ENCODE assay signal across 8 cellular contexts in genomic region chr3:46953265-46954010, GRCh38. TPM values are rescaled to one million over a fixed set of nuclear protein-coding genes. Genes with fewer than 3 reads are reported as not detected.
A peak's percentile ranks its signal among the peaks of the same experiment; 100 is the strongest.
DNase-seq lines count a peak whose midpoint lies in the region; ATAC-seq and TF ChIP-seq lines count a peak whose summit lies in the region.
"Had no signal": no experiment of that assay in that cellular context is flagged by ENCODE, and none has a peak within 500 bp of the region (broad histone marks: within the 10 kb centered on the region; RNA-seq: fewer than 3 reads in every experiment).

No MANE protein-coding gene starts in this region.

- TF ChIP-seq CTCF in activated B cell treated with CpG ODN at 0.5 μM for 24 hours (IDR thresholded peaks at IDR 0.05) (no peak), nephron progenitor cell (IDR thresholded peaks at IDR 0.05) (no peak)

- ATAC-seq in HG03342 (IDR thresholded peaks at IDR 0.05; ENCODE audit: unreplicated experiment) (peak; percentile 42), activated B cell treated with CpG ODN at 0.5 μM for 24 hours (ENCODE audit: low read depth) (peak; percentile 79)

- H3K9me3 Mint-ChIP-seq in activated B cell treated with CpG ODN at 0.5 μM for 24 hours (no peaks in the 10 kb centered on the region), nephron progenitor cell (no peaks in the 10 kb centered on the region)

- H3K4me3 ChIP-seq in GM08714 (ENCODE audit: low read length) = peak overlapping the region; percentile 26; the same call in 1 of the 2 replicates

- POLR2A ChIA-PET in activated B cell treated with CpG ODN at 0.5 μM for 24 hours (lab: Charles Lee) = interaction anchor here (0.7 to 3.2 kb wide), 9 partner anchors 9 to 34 kb away, joined by 3 to 40 read pairs (median 3); partner anchors contain the start of genes CCDC12 and NBEAL2

- CTCF ChIA-PET in activated B cell treated with CpG ODN at 0.5 μM for 24 hours (lab: Charles Lee) = interaction anchor here (0.7 to 1.5 kb wide), 3 partner anchors 31 to 62 kb away, joined by 3 to 6 read pairs (median 3); no protein-coding TSS in a partner anchor

- H3K4me1 Mint-ChIP-seq in activated B cell treated with CpG ODN at 0.5 μM for 24 hours (peaks cover 88% of the 10 kb centered on the region), nephron progenitor cell (peaks cover 51% of the 10 kb centered on the region)

- no peak for DNase-seq in activated B cell treated with CpG ODN at 0.5 μM for 24 hours
- DNase-seq in nephron progenitor cell = no peak
- DNase-seq in DMS 273 (lab: John Stamatoyannopoulos, UW; ENCODE audit: unreplicated experiment) = no peak
- no peak for DNase-seq in NCI-H2171 (lab: John Stamatoyannopoulos, UW)
- no peak for DNase-seq in NCI-H1436 treated with DMSO at 0.1 percent for 48 hours (lab: John Stamatoyannopoulos, UW)
- DNase-seq: NCI-H1694 had no signal

- H3K27ac Mint-ChIP-seq in activated B cell treated with CpG ODN at 0.5 μM for 24 hours (peak overlapping the region; percentile 78), nephron progenitor cell (peak overlapping the region; percentile 44)

- H3K27me3 Mint-ChIP-seq in activated B cell treated with CpG ODN at 0.5 μM for 24 hours (no peaks in the 10 kb centered on the region), nephron progenitor cell (ENCODE audit: low read depth, poor library complexity) (no peaks in the 10 kb centered on the region)

- intact Hi-C loops in activated B cell treated with CpG ODN at 0.5 μM for 24 hours (cut with micrococcal nuclease) = loop anchor here (1.0 to 2.0 kb wide), 4 partner anchors 12 to 26 kb away; no protein-coding TSS in a partner anchor

- H3K36me3 Mint-ChIP-seq in activated B cell treated with CpG ODN at 0.5 μM for 24 hours (ENCODE audit: low read depth) (peaks cover 15% of the 10 kb centered on the region), nephron progenitor cell (ENCODE audit: low read depth) (peaks cover 5% of the 10 kb centered on the region)

- H3K4me3 Mint-ChIP-seq in activated B cell treated with CpG ODN at 0.5 μM for 24 hours (peak overlapping the region; percentile 64), nephron progenitor cell (no peak overlapping the region)

RNA-seq across cellular contexts. Expression of gene CCDC12, which starts 23.1 kb away (rescaled TPM):
- total RNA-seq in activated B cell treated with CpG ODN at 0.5 μM for 24 hours = 93.8 and 98.4 TPM in 2 replicates

RNA-seq across cellular contexts. Expression of gene NBEAL2, which starts 26.0 kb away (rescaled TPM):
- 79.8 and 98.6 TPM in 2 replicates for total RNA-seq in activated B cell treated with CpG ODN at 0.5 μM for 24 hours
